ENCODE assay signal across 8 cellular contexts in the genomic region with DNA sequence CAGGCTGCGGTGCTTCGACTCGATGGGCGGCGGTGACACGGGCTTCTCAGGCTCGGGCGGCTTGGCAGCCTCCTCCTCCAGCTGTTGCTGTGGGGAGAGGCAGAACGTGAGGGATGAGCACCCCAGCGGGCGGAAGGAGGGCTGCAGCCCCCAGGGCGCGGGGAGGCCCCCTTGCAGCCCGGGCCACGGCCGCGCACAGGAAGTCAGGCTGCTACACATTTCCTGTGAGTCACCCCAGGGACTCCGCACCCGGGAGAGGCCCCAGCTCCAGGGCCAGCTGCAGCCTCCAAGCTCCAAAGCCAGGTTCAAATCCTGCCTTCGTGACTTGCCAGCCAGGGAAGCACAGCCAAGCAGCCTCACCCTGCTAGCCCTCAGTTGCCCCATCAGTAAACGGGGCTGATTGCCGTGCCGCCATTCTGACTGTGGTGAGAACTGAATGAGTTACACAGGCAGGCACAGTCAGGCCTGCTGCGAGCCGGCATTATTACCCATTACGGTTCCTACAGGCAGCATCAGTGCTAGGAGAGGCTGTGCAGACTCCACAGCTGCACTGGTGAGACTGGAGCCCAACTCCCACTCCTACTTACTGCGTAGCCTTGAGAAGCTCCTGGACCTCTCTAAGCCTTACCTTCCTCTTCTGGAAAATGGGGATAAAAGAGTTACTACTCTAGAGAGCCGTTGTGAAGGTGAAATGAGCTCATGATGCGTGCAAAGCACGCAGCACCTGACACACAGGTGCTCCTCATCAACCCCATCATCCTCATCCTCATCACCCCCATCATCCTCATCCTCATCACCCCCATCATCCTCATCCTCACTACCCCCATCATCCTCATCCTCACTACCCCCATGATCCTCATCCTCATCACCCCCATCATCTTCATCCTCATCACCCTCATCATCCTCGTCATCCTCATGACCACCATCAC.
A peak's percentile ranks its signal among the peaks of the same experiment; 100 is the strongest.
DNase-seq lines count a peak whose midpoint lies in the region; ATAC-seq and TF ChIP-seq lines count a peak whose summit lies in the region.

No MANE protein-coding gene starts in this region.

- H3K36me3 ChIP-seq in right atrium auricular region (peaks cover 56% of the 10 kb centered on the region), psoas muscle (ENCODE audit: insufficient read depth in 1 of 2, low read depth in 1 of 2) (peaks cover 0 to 49% of the 10 kb centered on the region in 2 donors)

- H3K9me3 ChIP-seq in right atrium auricular region (peaks cover 5% of the 10 kb centered on the region in 2 donors), psoas muscle (peaks cover 5% of the 10 kb centered on the region)

- in situ Hi-C loops in astrocyte of the spinal cord (cut with HindIII; ENCODE audit: low sequenced_read_pairs) = no loop called here

- H3K4me1 ChIP-seq in right atrium auricular region (peaks cover 0 to 20% of the 10 kb centered on the region in 2 donors), psoas muscle (peaks cover 8% of the 10 kb centered on the region)

- H3K27me3 ChIP-seq in right atrium auricular region (no peaks in the 10 kb centered on the region), psoas muscle (ENCODE audit: insufficient read depth in 3 of 3, low read length in 2 of 3) (no peaks in the 10 kb centered on the region)

- H3K4me3 ChIP-seq in right atrium auricular region = no peak overlapping the region
- H3K4me3 ChIP-seq in astrocyte of the spinal cord (ENCODE audit: low read depth, low read length) = no peak overlapping the region
- H3K4me3 ChIP-seq in psoas muscle = no peak overlapping the region

- DNase-seq in Right ventricle myocardium inferior (ENCODE audit: missing footprints) (peak; percentile 90), right atrium auricular region (ENCODE audit: low spot score) (no peak), T1000 (lab: John Stamatoyannopoulos, UW) (peak; percentile 20), astrocyte of the spinal cord (ENCODE audit: low read depth, low spot score) (peak; percentile 75), psoas muscle (peak; percentile 75 to 86), NCI-H446 treated with DMSO at 0.1 percent for 48 hours (lab: John Stamatoyannopoulos, UW) (no peak), DMS114 treated with DMSO at 0.1 percent for 48 hours (lab: John Stamatoyannopoulos, UW; ENCODE audit: unreplicated experiment) (no peak)

- ATAC-seq in Right ventricle myocardium inferior (peak; percentile 82), HG03354 (IDR thresholded peaks at IDR 0.05; ENCODE audit: poor library complexity, severe bottlenecking, unreplicated experiment) (peak; percentile 98), psoas muscle (peak; percentile 33 to 81 (median 62))

- TF ChIP-seq CTCF in right atrium auricular region (IDR thresholded peaks at IDR 0.05) (no peak), astrocyte of the spinal cord (IDR thresholded peaks at IDR 0.05; ENCODE audit: low read depth, low read length) (peak; percentile 15), psoas muscle (IDR thresholded peaks at IDR 0.05) (no peak)

- WGBS in psoas muscle, 3 donors = 57 to 66% (median 59%) methylated on average over 21 to 31 of the region's 31 CpGs

- H3K27ac ChIP-seq in right atrium auricular region = peak overlapping the region in 1 of 2 donors; percentile 16
- peak overlapping the region; percentile 58 for H3K27ac ChIP-seq in psoas muscle

- intact Hi-C loops in Right ventricle myocardium inferior (cut with DNase I) = no loop called here
- intact Hi-C loops in psoas muscle (cut with DNase I) = no loop called here

Comparison
In these comparisons a context has a peak if more than half of its experiments do, and no peak if none do; other contexts are left out.
1. DNase-seq: peak in Right ventricle myocardium inferior (single experiment), T1000 (single experiment), astrocyte of the spinal cord (single experiment) and psoas muscle (2 of 2); none in right atrium auricular region (single experiment), NCI-H446 treated with DMSO at 0.1 percent for 48 hours (single experiment) and DMS114 treated with DMSO at 0.1 percent for 48 hours (single experiment).
2. Peak in every context shown above with its lines, with median percentiles within 50 percentile points of each other: ATAC-seq.